In the genomic region with DNA sequence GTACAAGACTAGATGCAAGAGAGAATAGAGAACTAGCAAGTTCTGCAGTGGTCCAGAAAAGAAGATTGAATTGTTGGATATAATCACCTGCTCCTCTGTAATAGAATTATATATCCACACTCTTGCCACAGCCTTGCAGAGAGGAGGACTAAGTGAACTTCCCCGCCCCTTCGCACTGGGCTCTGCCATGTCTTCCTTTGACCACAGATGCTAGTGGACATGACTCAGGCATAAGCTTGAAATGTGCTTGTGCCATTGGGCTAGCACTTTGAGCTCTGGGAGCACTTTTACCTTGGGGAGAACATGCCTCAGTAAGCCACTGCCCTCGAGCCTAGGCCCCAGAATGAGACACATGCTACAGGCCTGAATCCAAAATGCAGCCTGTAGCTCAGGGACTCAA, we compare ENCODE assay signal across 22 cellular contexts.
"Had no signal": no experiment of that assay in that cellular context is flagged by ENCODE, and none has a peak within 500 bp of the region (broad histone marks: within the 10 kb centered on the region; RNA-seq: fewer than 3 reads in every experiment).

No MANE protein-coding gene starts in this region.

- H3K9me3 Mint-ChIP-seq: activated naive CD4-positive, alpha-beta T cell treated with anti-CD3 and anti-CD28 coated beads, Interleukin-2, amount 50 U/mL, for 72 hours; activated T-cell treated with anti-CD3 and anti-CD28 coated beads, Interleukin-2, amount 50 U/mL, for 72 hours; central memory CD8-positive, alpha-beta T cell; dendritic cell treated with granulocyte-macrophage colony-stimulating factor and Interleukin-4, amounts not matched to agents 40 ng/mL and 50 ng/mL, for 4 days; naive B cell; WTC11 had no signal

- H3K79me2 ChIP-seq: parathyroid adenoma had no signal

- H3K27ac Mint-ChIP-seq: activated CD8-positive, alpha-beta memory T cell treated with anti-CD3 and anti-CD28 coated beads, Interleukin-2, amount 10 ng/mL, durations not matched to agents 7 days and 5 days; activated CD8-positive, alpha-beta T cell treated with anti-CD3 and anti-CD28 coated beads, Interleukin-2, amount 10 ng/mL, durations not matched to agents 7 days and 5 days; activated naive CD4-positive, alpha-beta T cell treated with anti-CD3 and anti-CD28 coated beads, Interleukin-2, amount 50 U/mL, for 72 hours; activated T-cell treated with anti-CD3 and anti-CD28 coated beads, Interleukin-2, amount 50 U/mL, for 72 hours; dendritic cell treated with granulocyte-macrophage colony-stimulating factor and Interleukin-4, amounts not matched to agents 40 ng/mL and 50 ng/mL, for 4 days; endodermal cell; naive B cell; WTC11 had no signal

- H3K4me3 ChIP-seq: left ventricle myocardium inferior, lung, psoas muscle, transverse colon had no signal

- DNase-seq: activated CD4-positive, alpha-beta T cell treated with anti-CD3 and anti-CD28 coated beads for 1 hour; activated CD8-positive, alpha-beta memory T cell treated with anti-CD3 and anti-CD28 coated beads, Interleukin-2, amount 10 ng/mL, durations not matched to agents 7 days and 5 days; activated CD8-positive, alpha-beta T cell treated with anti-CD3 and anti-CD28 coated beads, Interleukin-2, amount 10 ng/mL, durations not matched to agents 7 days and 5 days; activated naive CD4-positive, alpha-beta T cell; activated T-cell treated with anti-CD3 and anti-CD28 coated beads, Interleukin-2, amount 50 U/mL, for 72 hours; endodermal cell; foreskin melanocyte; left ventricle myocardium inferior; naive B cell; nucleus accumbens; psoas muscle; stimulated activated CD4-positive, alpha-beta T cell treated with anti-CD3 and anti-CD28 coated beads, Interleukin-15, amount 100 ng/mL, for 24 hours; stimulated activated CD4-positive, alpha-beta T cell treated with anti-CD3 and anti-CD28 coated beads, Interleukin-2, amount 100 ng/mL, for 24 hours; stimulated activated naive CD4-positive, alpha-beta T cell treated with Interleukin-2 at 50 U/mL for 16 hours; transverse colon had no signal

- H3K27ac ChIP-seq: left ventricle myocardium inferior, parathyroid adenoma, psoas muscle, transverse colon had no signal

- H3K36me3 Mint-ChIP-seq: activated CD8-positive, alpha-beta memory T cell treated with anti-CD3 and anti-CD28 coated beads, Interleukin-2, amount 10 ng/mL, durations not matched to agents 7 days and 5 days; activated naive CD4-positive, alpha-beta T cell treated with anti-CD3 and anti-CD28 coated beads, Interleukin-2, amount 50 U/mL, for 72 hours; WTC11 had no signal

- ATAC-seq: activated CD8-positive, alpha-beta memory T cell treated with anti-CD3 and anti-CD28 coated beads, Interleukin-2, amount 10 ng/mL, durations not matched to agents 7 days and 5 days; activated CD8-positive, alpha-beta T cell treated with anti-CD3 and anti-CD28 coated beads, Interleukin-2, amount 10 ng/mL, durations not matched to agents 7 days and 5 days; activated naive CD4-positive, alpha-beta T cell treated with anti-CD3 and anti-CD28 coated beads, Interleukin-2, amount 50 U/mL, for 72 hours; activated T-cell treated with anti-CD3 and anti-CD28 coated beads, Interleukin-2, amount 50 U/mL, for 72 hours; esophagus mucosa; psoas muscle; WTC11 had no signal

- H3K4me1 ChIP-seq: left ventricle myocardium inferior, parathyroid adenoma, psoas muscle, transverse colon had no signal

- H3K9me3 ChIP-seq: psoas muscle, transverse colon had no signal

- H3K36me3 ChIP-seq: left ventricle myocardium inferior, transverse colon had no signal

- H3K9ac ChIP-seq: parathyroid adenoma had no signal

- H3K27me3 Mint-ChIP-seq: activated CD8-positive, alpha-beta memory T cell treated with anti-CD3 and anti-CD28 coated beads, Interleukin-2, amount 10 ng/mL, durations not matched to agents 7 days and 5 days; central memory CD8-positive, alpha-beta T cell; dendritic cell treated with granulocyte-macrophage colony-stimulating factor and Interleukin-4, amounts not matched to agents 40 ng/mL and 50 ng/mL, for 4 days; naive B cell had no signal

- H3K27me3 ChIP-seq: transverse colon had no signal

- H2AFZ ChIP-seq: parathyroid adenoma had no signal

- H3K4me3 Mint-ChIP-seq: activated CD8-positive, alpha-beta memory T cell treated with anti-CD3 and anti-CD28 coated beads, Interleukin-2, amount 10 ng/mL, durations not matched to agents 7 days and 5 days; activated CD8-positive, alpha-beta T cell treated with anti-CD3 and anti-CD28 coated beads, Interleukin-2, amount 10 ng/mL, durations not matched to agents 7 days and 5 days; activated T-cell treated with anti-CD3 and anti-CD28 coated beads, Interleukin-2, amount 50 U/mL, for 72 hours; central memory CD8-positive, alpha-beta T cell; dendritic cell treated with granulocyte-macrophage colony-stimulating factor and Interleukin-4, amounts not matched to agents 40 ng/mL and 50 ng/mL, for 4 days; endodermal cell; naive B cell; WTC11 had no signal
